Comparison of ENCODE assay signal across 12 cellular contexts in genomic region chr1:108583757-108584156, GRCh38. TPM values are rescaled to one million over a fixed set of nuclear protein-coding genes. Genes with fewer than 3 reads are reported as not detected.
A peak's percentile ranks its signal among the peaks of the same experiment; 100 is the strongest.
DNase-seq lines count a peak whose midpoint lies in the region; ATAC-seq and TF ChIP-seq lines count a peak whose summit lies in the region.
"Had no signal": no experiment of that assay in that cellular context is flagged by ENCODE, and none has a peak within 500 bp of the region (broad histone marks: within the 10 kb centered on the region; RNA-seq: fewer than 3 reads in every experiment).

No MANE protein-coding gene starts in this region.

- DNase-seq in CD14-positive monocyte (ENCODE audit: low spot score) (no peak), Karpas-422 (no peak), nephron progenitor cell (no peak), NCI-H187 treated with DMSO at 0.1 percent for 48 hours (lab: John Stamatoyannopoulos, UW) (no peak), NCI-H774 (lab: John Stamatoyannopoulos, UW) (no peak)
- no peak for DNase-seq in central memory CD8-positive, alpha-beta T cell (ENCODE audit: low spot score in 2 of 2)
- DNase-seq in stimulated activated CD4-positive, alpha-beta T cell treated with anti-CD3 and anti-CD28 coated beads, Interleukin-15, amount 100 ng/mL, for 24 hours = no peak
- DNase-seq: activated T-cell treated with anti-CD3 and anti-CD28 coated beads for 4 hours; NCI-H1105; NK-92 treated with Interleukin-12 subunit alpha and Interleukin-12 subunit beta, amount 100 ng/mL, for 24 hours; retina had no signal

- H3K4me1 Mint-ChIP-seq in CD14-positive monocyte (peaks cover 42% of the 10 kb centered on the region), nephron progenitor cell (no peaks in the 10 kb centered on the region)
- H3K4me1 Mint-ChIP-seq in central memory CD8-positive, alpha-beta T cell = peaks cover 45% of the 10 kb centered on the region

- H3K4me2 ChIP-seq in Karpas-422 (ENCODE audit: low read depth, low read length, poor library complexity, severe bottlenecking) = peak overlapping the region; percentile 34

- H3K9me3 Mint-ChIP-seq in CD14-positive monocyte (peaks cover 6 to 17% (median 9%) of the 10 kb centered on the region in 7 donors), nephron progenitor cell (peaks cover 32% of the 10 kb centered on the region)
- H3K9me3 Mint-ChIP-seq in central memory CD8-positive, alpha-beta T cell = peaks cover 8% of the 10 kb centered on the region

- TF ChIP-seq CTCF in CD14-positive monocyte (IDR thresholded peaks at IDR 0.05) (no peak), nephron progenitor cell (IDR thresholded peaks at IDR 0.05) (no peak)

- H3K27ac Mint-ChIP-seq in CD14-positive monocyte (peak overlapping the region in 6 of 7 donors; percentile 18 to 93 (median 70)), nephron progenitor cell (peak overlapping the region; percentile 12)
- peak overlapping the region; percentile 0 for H3K27ac Mint-ChIP-seq in central memory CD8-positive, alpha-beta T cell (ENCODE audit: low read depth)

- H3K4me3 ChIP-seq in Karpas-422 (ENCODE audit: low read length) = no peak overlapping the region

- ATAC-seq in central memory CD8-positive, alpha-beta T cell (replicated peaks; ENCODE audit: extremely low read depth, poor library complexity, severe bottlenecking) = no peak
- no peak for ATAC-seq in HG03439 (IDR thresholded peaks at IDR 0.05; ENCODE audit: unreplicated experiment)

- H3K9ac ChIP-seq in Karpas-422 (ENCODE audit: low read length) = no peak overlapping the region

- no peaks in the 10 kb centered on the region for H3K9me3 ChIP-seq in Karpas-422 (ENCODE audit: low read length)

- no peak overlapping the region for H2AFZ ChIP-seq in Karpas-422 (ENCODE audit: low read length)

- H3K4me1 ChIP-seq in Karpas-422 (ENCODE audit: low read length) = peaks cover 20% of the 10 kb centered on the region

- H3K27me3 Mint-ChIP-seq in CD14-positive monocyte (ENCODE audit: low read depth in 3 of 3) = no peaks in the 10 kb centered on the region
- H3K27me3 Mint-ChIP-seq in central memory CD8-positive, alpha-beta T cell = no peaks in the 10 kb centered on the region
- H3K27me3 Mint-ChIP-seq in nephron progenitor cell (ENCODE audit: low read depth, poor library complexity) = peaks cover 3% of the 10 kb centered on the region

- no peaks in the 10 kb centered on the region for H3K27me3 ChIP-seq in Karpas-422 (ENCODE audit: low read length)

- H3K27ac ChIP-seq in Karpas-422 (ENCODE audit: low read length) = no peak overlapping the region

- H3K36me3 ChIP-seq in Karpas-422 (ENCODE audit: insufficient read depth, low read length) = no peaks in the 10 kb centered on the region

- no peaks in the 10 kb centered on the region for H3K9me2 ChIP-seq in Karpas-422 (replicated peaks; ENCODE audit: insufficient read depth, low read length)

- intact Hi-C loops in CD14-positive monocyte (cut with micrococcal nuclease) = loop anchor here in 1 of 2 donors (1.0 kb wide), 1 partner anchor 8 kb away; no protein-coding TSS in a partner anchor

- H3K4me3 Mint-ChIP-seq in CD14-positive monocyte (peak overlapping the region in 1 of 2 donors; percentile 33), nephron progenitor cell (no peak overlapping the region)
- no peak overlapping the region for H3K4me3 Mint-ChIP-seq in central memory CD8-positive, alpha-beta T cell

- H3K79me2 ChIP-seq in Karpas-422 (ENCODE audit: low read length) = no peaks in the 10 kb centered on the region

- H3K36me3 Mint-ChIP-seq in CD14-positive monocyte (peaks cover 8 to 9% of the 10 kb centered on the region in 2 donors), nephron progenitor cell (ENCODE audit: low read depth) (peaks cover 14% of the 10 kb centered on the region)
- peaks cover 9% of the 10 kb centered on the region for H3K36me3 Mint-ChIP-seq in central memory CD8-positive, alpha-beta T cell (ENCODE audit: insufficient read depth)

- H4K20me1 ChIP-seq in Karpas-422 (ENCODE audit: insufficient read depth, low read depth, low read length) = no peaks in the 10 kb centered on the region

RNA-seq across cellular contexts. Expression of gene EEIG2, which starts 23.9 kb away (rescaled TPM):
- polyA plus RNA-seq in CD14-positive monocyte = 1 to 10 TPM; 1.4 to 4.3 TPM
- total RNA-seq in Karpas-422 (2014; rRNA removed; shearing (Covaris generic); ENCODE audit: low replicate concordance) = 3.4 and 5.0 TPM in 2 replicates

Comparison
In these comparisons a context has a peak if more than half of its experiments do, and no peak if none do; other contexts are left out.
1. H3K27ac Mint-ChIP-seq: peak in every context shown above with its lines; median percentile 70 in CD14-positive monocyte; 12 in nephron progenitor cell; 0 in central memory CD8-positive, alpha-beta T cell.